In the genomic region with DNA sequence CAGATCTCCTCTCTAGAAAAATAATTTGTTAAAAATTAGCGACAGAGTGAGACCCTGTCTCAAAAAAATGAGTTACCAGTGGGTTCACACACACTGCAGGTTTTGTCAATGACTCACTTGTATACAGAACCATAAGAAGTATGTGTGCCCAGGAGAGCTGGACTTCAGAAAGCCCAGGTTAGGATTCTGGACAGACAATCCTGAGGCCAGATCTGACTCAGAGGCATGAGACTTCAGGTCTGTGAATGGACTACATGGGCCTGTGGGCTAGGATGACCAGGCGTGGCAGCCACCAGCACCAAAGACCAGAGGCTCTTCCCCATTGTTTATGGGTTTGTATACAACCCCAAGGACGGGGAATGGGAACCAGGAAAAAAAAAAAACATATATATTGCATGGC, we compare ENCODE assay signal across 22 cellular contexts.
"Had no signal": no experiment of that assay in that cellular context is flagged by ENCODE, and none has a peak within 500 bp of the region (broad histone marks: within the 10 kb centered on the region; RNA-seq: fewer than 3 reads in every experiment).

No MANE protein-coding gene starts in this region.

- H3K4me3 ChIP-seq: dorsolateral prefrontal cortex, heart right ventricle, left ventricle myocardium inferior, lower lobe of right lung, prostate gland, right lobe of liver, spleen, tibial artery, upper lobe of right lung had no signal

- H3K4me1 ChIP-seq: lower lobe of right lung, parathyroid adenoma, prostate gland, right lobe of liver, spleen, tibial artery, upper lobe of right lung had no signal

- H3K27me3 ChIP-seq: dorsolateral prefrontal cortex, heart right ventricle, right lobe of liver, spleen, tibial artery, upper lobe of right lung had no signal

- H2AFZ ChIP-seq: parathyroid adenoma had no signal

- H3K27ac ChIP-seq: dorsolateral prefrontal cortex, left ventricle myocardium inferior, lower lobe of right lung, parathyroid adenoma, prostate gland, right lobe of liver, spleen, tibial artery, upper lobe of right lung had no signal

- ATAC-seq: left cardiac atrium; lower lobe of right lung; right lobe of liver; stimulated activated memory B cell treated with anti-CD40 and anti-IgM and Interleukin-4, amounts not matched to agents 10 μg/mL and 1 μg/mL and 100 μg/mL, for 72 hours; upper lobe of right lung had no signal

- DNase-seq: cortex of kidney; dorsolateral prefrontal cortex; effector CD8-positive, alpha-beta T cell; foreskin melanocyte; heart right ventricle; hypothalamus; left cardiac atrium; left ventricle myocardium inferior; lower lobe of right lung; midbrain; naive B cell; retina; right lobe of liver; spleen; stimulated activated CD4-positive, alpha-beta T cell treated with anti-CD3 and anti-CD28 coated beads, Interleukin-15, amount 100 ng/mL, for 24 hours; stimulated activated CD4-positive, alpha-beta T cell treated with anti-CD3 and anti-CD28 coated beads, Interleukin-1b, Interleukin-23, amount 100 ng/mL, for 48 hours; stimulated activated CD4-positive, alpha-beta T cell treated with anti-CD3 and anti-CD28 coated beads, Interleukin-4, amount 100 ng/mL, for 24 hours; tibial artery; upper lobe of right lung had no signal

- H3K9ac ChIP-seq: parathyroid adenoma had no signal

- H3K79me2 ChIP-seq: parathyroid adenoma had no signal

- H3K36me3 ChIP-seq: heart right ventricle, left ventricle myocardium inferior, lower lobe of right lung, prostate gland, right lobe of liver, spleen, tibial artery, upper lobe of right lung had no signal

- H3K9me3 ChIP-seq: left ventricle myocardium inferior, lower lobe of right lung, prostate gland, right lobe of liver, spleen, tibial artery, upper lobe of right lung had no signal
